In genomic region chr3:185253645-185254410, GRCh38 we compare ENCODE assay signal across 9 cellular contexts. TPM values are rescaled to one million over a fixed set of nuclear protein-coding genes. Genes with fewer than 3 reads are reported as not detected.
DNase-seq lines count a peak whose midpoint lies in the region; ATAC-seq, FAIRE-seq and TF ChIP-seq lines count a peak whose summit lies in the region.
"Had no signal": no experiment of that assay in that cellular context is flagged by ENCODE, and none has a peak within 500 bp of the region (broad histone marks: within the 10 kb centered on the region; RNA-seq: fewer than 3 reads in every experiment).

TSS of gene EHHADH (minus strand) at chr3:185254049. CDS start at chr3:185254022, 27 bp downstream.

- POLR2A ChIA-PET in A549 (lab: Yijun Ruan, JAX), result interaction anchor here (1.3 kb wide), 1 partner anchor 333 kb away, joined by 3 read pairs; the partner anchor contains the start of gene SENP2

- no peak for FAIRE-seq in A549 (lab: Jason Lieb, UNC)
- FAIRE-seq: G401.6 had no signal

- TF ChIP-seq EP300 in A549 (IDR thresholded peaks at IDR 0.05) (no peak), gastroesophageal sphincter (IDR thresholded peaks at IDR 0.05) (no peak)

- H3K27ac ChIP-seq in A549, result peak within 1 kb of the TSS; percentile 74 to 96
- H3K27ac ChIP-seq in gastroesophageal sphincter, result peak within 1 kb of the TSS; percentile 43 to 80 (median 76)
- no peak within 1 kb of the TSS for H3K27ac ChIP-seq in substantia nigra (ENCODE audit: low read depth, low read length, poor library complexity, severe bottlenecking)

- 2% methylated on average over 30 of the region's 53 CpGs for WGBS in A549 (ENCODE audit: missing lambda C conversion rate)
- WGBS in gastroesophageal sphincter (ENCODE audit: low coverage in 1 of 2), 2 donors, result 4 to 35% methylated on average over 6 to 26 of the region's 53 CpGs

- peak; percentile 78 for TF ChIP-seq POLR2A in A549 (IDR thresholded peaks at IDR 0.05; ENCODE audit: low read length)
- TF ChIP-seq POLR2A in GM18951 (IDR thresholded peaks at IDR 0.05; ENCODE audit: extremely low read depth, insufficient read depth, insufficient read length), result peak; percentile 59
- TF ChIP-seq POLR2A in gastroesophageal sphincter (IDR thresholded peaks at IDR 0.05), result peak; percentile 28 to 52

- H3K4me3 ChIP-seq in A549 (peak within 1 kb of the TSS; percentile 60), gastroesophageal sphincter (peak within 1 kb of the TSS; percentile 68 to 89)

- no peaks in the 10 kb centered on the region for H3K27me3 ChIP-seq in gastroesophageal sphincter

- in situ Hi-C loops in GM18951 (cut with MboI; ENCODE audit: low sequenced_read_pairs, unreplicated experiment), result no loop called here

- H3K4me1 ChIP-seq in A549, result peaks cover 5% of the 10 kb centered on the region; the same call in 1 of the 3 replicates
- no peaks in the 10 kb centered on the region for H3K4me1 ChIP-seq in gastroesophageal sphincter

- TF ChIP-seq RAD21 in A549 (conservative IDR thresholded peaks at IDR 0.05 in 1 of 2, IDR thresholded peaks at IDR 0.05 in 1 of 2), result no peak

- TF ChIP-seq CTCF in A549 (IDR thresholded peaks at IDR 0.05), result no peak
- peak in 2 of 4 experiments; percentile 23 to 30 for TF ChIP-seq CTCF in gastroesophageal sphincter (IDR thresholded peaks at IDR 0.05)
- TF ChIP-seq CTCF in omental fat pad (IDR thresholded peaks at IDR 0.05), result no peak

- H3K4me2 ChIP-seq in A549, result peak within 1 kb of the TSS; percentile 62

- ATAC-seq in A549 (peak; percentile 100), gastroesophageal sphincter (peak; percentile 97), omental fat pad (ENCODE audit: low FRiP score) (peak; percentile 75)

- no peaks in the 10 kb centered on the region for H3K9me3 ChIP-seq in A549
- H3K9me3 ChIP-seq in gastroesophageal sphincter, result no peaks in the 10 kb centered on the region

- CTCF ChIA-PET in A549 (lab: Yijun Ruan, JAX), result no interaction called here

- H3K36me3 ChIP-seq in gastroesophageal sphincter, result no peaks in the 10 kb centered on the region

- peak; percentile 61 to 64 for DNase-seq in A549 (ENCODE audit: low read depth in 1 of 2, low spot score in 1 of 2)
- peak; percentile 80 for DNase-seq in HPDE6-E6E7 (ENCODE audit: extremely low spot score)
- DNase-seq in RPMI8226, result peak; percentile 24
- DNase-seq in activated gamma-delta T cell treated with anti-CD3 and anti-CD28 coated beads, Interleukin-2, amount 50 U/mL, for 16 hours (ENCODE audit: low read depth), result peak; percentile 31
- DNase-seq in omental fat pad (ENCODE audit: low spot score), result peak; percentile 24
- DNase-seq in substantia nigra (lab: John Stamatoyannopoulos, UW), result peak in 42 of 49 donors; percentile 2 to 72 (median 30)

TF ChIP-seq in A549, 52 proteins besides CTCF, POLR2A, EP300 and RAD21 (continues in another document):
- TF ChIP-seq REST (IDR thresholded peaks at IDR 0.05) (no peak), JUN (IDR thresholded peaks at IDR 0.05) (peak in 1 of 2 experiments; percentile 61; a peak in 2 of 5 replicates), MAX (IDR thresholded peaks at IDR 0.05) (peak; percentile 54), EHF (CRISPR knock-in tag; IDR thresholded peaks at IDR 0.05) (no peak), HMGXB4 (CRISPR knock-in tag; IDR thresholded peaks at IDR 0.05; ENCODE audit: borderline replicate concordance) (no peak), JUNB (IDR thresholded peaks at IDR 0.05) (no peak), ZFP36 (IDR thresholded peaks at IDR 0.05; ENCODE audit: borderline replicate concordance, partially characterized antibody) (no peak), PHF8 (IDR thresholded peaks at IDR 0.05; ENCODE audit: borderline replicate concordance, low read depth) (peak; percentile 73), FOSL2 (IDR thresholded peaks at IDR 0.05) (no peak), FOSL2 (CRISPR knock-in tag; IDR thresholded peaks at IDR 0.05) (no peak), KDM5A (IDR thresholded peaks at IDR 0.05) (0 out of 2 replicates have a peak, but pooled peaks have one; percentile 20), SREBF2 (IDR thresholded peaks at IDR 0.05) (no peak), RFX5 (IDR thresholded peaks at IDR 0.05) (no peak), MAFK (IDR thresholded peaks at IDR 0.05; ENCODE audit: partially characterized antibody) (no peak), RARB (CRISPR knock-in tag; IDR thresholded peaks at IDR 0.05) (no peak), POLR2AphosphoS2 (conservative IDR thresholded peaks at IDR 0.05; ENCODE audit: low read length) (no peak), NFE2L2 (conservative IDR thresholded peaks at IDR 0.05; ENCODE audit: low read length) (no peak), TP53 (CRISPR knock-in tag; IDR thresholded peaks at IDR 0.05) (no peak), BCL3 (IDR thresholded peaks at IDR 0.05) (peak; percentile 64; the same call in 2 of the 3 replicates), PBX3 (IDR thresholded peaks at IDR 0.05) (no peak)

RNA-seq across cellular contexts. Expression of gene EHHADH, which starts in this region (rescaled TPM):
- polyA plus RNA-seq in A549 (2011; rRNA removed), result 6.7 and 7.7 TPM in 2 replicates
- 1.4 and 2.7 TPM in 2 replicates for polyA plus RNA-seq in A549 (2012; cell fraction: cytosol; rRNA removed)
- 1.2 and 3.8 TPM in 2 replicates for polyA plus RNA-seq in A549 (2012; cell fraction: nucleus; rRNA removed)
- polyA plus RNA-seq in A549 (2017; fragmentation: RNase III; extraction: RNeasy Plus Mini Kit Qiagen cat#74134 plus additional on column Dnase treatment), result 5.4 to 7.1 TPM (median 5.7 TPM) in 3 replicates
- 7.8 and 8.0 TPM in 2 replicates for polyA minus RNA-seq in A549 (2011; rRNA and poly(A)+ RNA removed)
- 1 to 10 TPM; 2.6 to 7.2 (median 4.3) TPM for total RNA-seq in gastroesophageal sphincter
- total RNA-seq in omental fat pad, result 10 to 100 TPM in 2 of 4 donors, 1 to 10 TPM in 2; 6.3 to 11.0 (median 9.1) TPM

Comparison
In these comparisons a context has a peak if more than half of its experiments do, and no peak if none do; other contexts are left out.
1. DNase-seq: peak in every context shown above with its lines; median percentile 80 in HPDE6-E6E7; 62 in A549; 31 in activated gamma-delta T cell treated with anti-CD3 and anti-CD28 coated beads, Interleukin-2, amount 50 U/mL, for 16 hours; 30 in substantia nigra; 24 in RPMI8226; 24 in omental fat pad.